In genomic region chr1:67838180-67838912, GRCh38 we compare ENCODE assay signal across 1 cellular context.
TF ChIP-seq lines count a peak whose summit lies in the region.

No MANE protein-coding gene starts in this region.

TF ChIP-seq in GM23338, 12 proteins besides CTCF, POLR2A, EP300 and RAD21 (continued from another document):
- TF ChIP-seq, protein P1, sequence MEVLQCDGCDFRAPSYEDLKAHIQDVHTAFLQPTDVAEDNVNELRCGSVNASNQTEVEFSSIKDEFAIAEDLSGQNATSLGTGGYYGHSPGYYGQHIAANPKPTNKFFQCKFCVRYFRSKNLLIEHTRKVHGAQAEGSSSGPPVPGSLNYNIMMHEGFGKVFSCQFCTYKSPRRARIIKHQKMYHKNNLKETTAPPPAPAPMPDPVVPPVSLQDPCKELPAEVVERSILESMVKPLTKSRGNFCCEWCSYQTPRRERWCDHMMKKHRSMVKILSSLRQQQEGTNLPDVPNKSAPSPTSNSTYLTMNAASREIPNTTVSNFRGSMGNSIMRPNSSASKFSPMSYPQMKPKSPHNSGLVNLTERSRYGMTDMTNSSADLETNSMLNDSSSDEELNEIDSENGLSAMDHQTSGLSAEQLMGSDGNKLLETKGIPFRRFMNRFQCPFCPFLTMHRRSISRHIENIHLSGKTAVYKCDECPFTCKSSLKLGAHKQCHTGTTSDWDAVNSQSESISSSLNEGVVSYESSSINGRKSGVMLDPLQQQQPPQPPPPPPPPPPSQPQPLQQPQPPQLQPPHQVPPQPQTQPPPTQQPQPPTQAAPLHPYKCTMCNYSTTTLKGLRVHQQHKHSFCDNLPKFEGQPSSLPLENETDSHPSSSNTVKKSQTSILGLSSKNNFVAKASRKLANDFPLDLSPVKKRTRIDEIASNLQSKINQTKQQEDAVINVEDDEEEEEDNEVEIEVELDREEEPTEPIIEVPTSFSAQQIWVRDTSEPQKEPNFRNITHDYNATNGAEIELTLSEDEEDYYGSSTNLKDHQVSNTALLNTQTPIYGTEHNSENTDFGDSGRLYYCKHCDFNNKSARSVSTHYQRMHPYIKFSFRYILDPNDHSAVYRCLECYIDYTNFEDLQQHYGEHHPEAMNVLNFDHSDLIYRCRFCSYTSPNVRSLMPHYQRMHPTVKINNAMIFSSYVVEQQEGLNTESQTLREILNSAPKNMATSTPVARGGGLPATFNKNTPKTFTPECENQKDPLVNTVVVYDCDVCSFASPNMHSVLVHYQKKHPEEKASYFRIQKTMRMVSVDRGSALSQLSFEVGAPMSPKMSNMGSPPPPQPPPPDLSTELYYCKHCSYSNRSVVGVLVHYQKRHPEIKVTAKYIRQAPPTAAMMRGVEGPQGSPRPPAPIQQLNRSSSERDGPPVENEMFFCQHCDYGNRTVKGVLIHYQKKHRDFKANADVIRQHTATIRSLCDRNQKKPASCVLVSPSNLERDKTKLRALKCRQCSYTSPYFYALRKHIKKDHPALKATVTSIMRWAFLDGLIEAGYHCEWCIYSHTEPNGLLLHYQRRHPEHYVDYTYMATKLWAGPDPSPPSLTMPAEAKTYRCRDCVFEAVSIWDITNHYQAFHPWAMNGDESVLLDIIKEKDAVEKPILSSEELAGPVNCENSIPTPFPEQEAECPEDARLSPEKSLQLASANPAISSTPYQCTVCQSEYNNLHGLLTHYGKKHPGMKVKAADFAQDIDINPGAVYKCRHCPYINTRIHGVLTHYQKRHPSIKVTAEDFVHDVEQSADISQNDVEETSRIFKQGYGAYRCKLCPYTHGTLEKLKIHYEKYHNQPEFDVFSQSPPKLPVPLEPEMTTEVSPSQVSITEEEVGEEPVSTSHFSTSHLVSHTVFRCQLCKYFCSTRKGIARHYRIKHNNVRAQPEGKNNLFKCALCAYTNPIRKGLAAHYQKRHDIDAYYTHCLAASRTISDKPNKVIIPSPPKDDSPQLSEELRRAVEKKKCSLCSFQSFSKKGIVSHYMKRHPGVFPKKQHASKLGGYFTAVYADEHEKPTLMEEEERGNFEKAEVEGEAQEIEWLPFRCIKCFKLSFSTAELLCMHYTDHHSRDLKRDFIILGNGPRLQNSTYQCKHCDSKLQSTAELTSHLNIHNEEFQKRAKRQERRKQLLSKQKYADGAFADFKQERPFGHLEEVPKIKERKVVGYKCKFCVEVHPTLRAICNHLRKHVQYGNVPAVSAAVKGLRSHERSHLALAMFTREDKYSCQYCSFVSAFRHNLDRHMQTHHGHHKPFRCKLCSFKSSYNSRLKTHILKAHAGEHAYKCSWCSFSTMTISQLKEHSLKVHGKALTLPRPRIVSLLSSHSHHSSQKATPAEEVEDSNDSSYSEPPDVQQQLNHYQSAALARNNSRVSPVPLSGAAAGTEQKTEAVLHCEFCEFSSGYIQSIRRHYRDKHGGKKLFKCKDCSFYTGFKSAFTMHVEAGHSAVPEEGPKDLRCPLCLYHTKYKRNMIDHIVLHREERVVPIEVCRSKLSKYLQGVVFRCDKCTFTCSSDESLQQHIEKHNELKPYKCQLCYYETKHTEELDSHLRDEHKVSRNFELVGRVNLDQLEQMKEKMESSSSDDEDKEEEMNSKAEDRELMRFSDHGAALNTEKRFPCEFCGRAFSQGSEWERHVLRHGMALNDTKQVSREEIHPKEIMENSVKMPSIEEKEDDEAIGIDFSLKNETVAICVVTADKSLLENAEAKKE (CRISPR knock-in tag; IDR thresholded peaks at IDR 0.05): no peak
- TF ChIP-seq ETS1 (IDR thresholded peaks at IDR 0.05): no peak
- no peak for TF ChIP-seq ZNF114 (CRISPR knock-in tag; IDR thresholded peaks at IDR 0.05)
- no peak for TF ChIP-seq NANOG (IDR thresholded peaks at IDR 0.05; ENCODE audit: borderline replicate concordance)
- TF ChIP-seq, protein P2, sequence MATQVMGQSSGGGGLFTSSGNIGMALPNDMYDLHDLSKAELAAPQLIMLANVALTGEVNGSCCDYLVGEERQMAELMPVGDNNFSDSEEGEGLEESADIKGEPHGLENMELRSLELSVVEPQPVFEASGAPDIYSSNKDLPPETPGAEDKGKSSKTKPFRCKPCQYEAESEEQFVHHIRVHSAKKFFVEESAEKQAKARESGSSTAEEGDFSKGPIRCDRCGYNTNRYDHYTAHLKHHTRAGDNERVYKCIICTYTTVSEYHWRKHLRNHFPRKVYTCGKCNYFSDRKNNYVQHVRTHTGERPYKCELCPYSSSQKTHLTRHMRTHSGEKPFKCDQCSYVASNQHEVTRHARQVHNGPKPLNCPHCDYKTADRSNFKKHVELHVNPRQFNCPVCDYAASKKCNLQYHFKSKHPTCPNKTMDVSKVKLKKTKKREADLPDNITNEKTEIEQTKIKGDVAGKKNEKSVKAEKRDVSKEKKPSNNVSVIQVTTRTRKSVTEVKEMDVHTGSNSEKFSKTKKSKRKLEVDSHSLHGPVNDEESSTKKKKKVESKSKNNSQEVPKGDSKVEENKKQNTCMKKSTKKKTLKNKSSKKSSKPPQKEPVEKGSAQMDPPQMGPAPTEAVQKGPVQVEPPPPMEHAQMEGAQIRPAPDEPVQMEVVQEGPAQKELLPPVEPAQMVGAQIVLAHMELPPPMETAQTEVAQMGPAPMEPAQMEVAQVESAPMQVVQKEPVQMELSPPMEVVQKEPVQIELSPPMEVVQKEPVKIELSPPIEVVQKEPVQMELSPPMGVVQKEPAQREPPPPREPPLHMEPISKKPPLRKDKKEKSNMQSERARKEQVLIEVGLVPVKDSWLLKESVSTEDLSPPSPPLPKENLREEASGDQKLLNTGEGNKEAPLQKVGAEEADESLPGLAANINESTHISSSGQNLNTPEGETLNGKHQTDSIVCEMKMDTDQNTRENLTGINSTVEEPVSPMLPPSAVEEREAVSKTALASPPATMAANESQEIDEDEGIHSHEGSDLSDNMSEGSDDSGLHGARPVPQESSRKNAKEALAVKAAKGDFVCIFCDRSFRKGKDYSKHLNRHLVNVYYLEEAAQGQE (IDR thresholded peaks at IDR 0.05; ENCODE audit: unreplicated experiment): no peak
- TF ChIP-seq POLR2AphosphoS5 (IDR thresholded peaks at IDR 0.05; ENCODE audit: low read depth): no peak
- TF ChIP-seq ZNF331 (CRISPR knock-in tag; IDR thresholded peaks at IDR 0.05; ENCODE audit: low read depth): no peak
